Comparison of ENCODE assay signal across 7 cellular contexts in genomic region chr6:73520688-73521350, GRCh38. TPM values are rescaled to one million over a fixed set of nuclear protein-coding genes. Genes with fewer than 3 reads are reported as not detected.
DNase-seq lines count a peak whose midpoint lies in the region; ATAC-seq and TF ChIP-seq lines count a peak whose summit lies in the region.

TSS of gene EEF1A1 (minus strand) at chr6:73521032. CDS start at chr6:73520026, 1,006 bp downstream.

- peak within 1 kb of the TSS; percentile 58 for H3K4me3 ChIP-seq in hepatocyte

- H2AFZ ChIP-seq in hepatocyte, result peak within 1 kb of the TSS; percentile 38

- peaks cover 34% of the 10 kb centered on the region for H4K20me1 ChIP-seq in hepatocyte (ENCODE audit: insufficient read depth, poor library complexity, severe bottlenecking)

- peaks cover 29% of the 10 kb centered on the region for H3K79me2 ChIP-seq in hepatocyte

- H3K9me3 ChIP-seq in hepatocyte (ENCODE audit: low read depth), result no peaks in the 10 kb centered on the region

- ATAC-seq in GM18505 (IDR thresholded peaks at IDR 0.05; ENCODE audit: unreplicated experiment) (peak; percentile 64), HG02973 (IDR thresholded peaks at IDR 0.05; ENCODE audit: unreplicated experiment) (peak; percentile 57)

- peak; percentile 100 for TF ChIP-seq POLR2A in GM18505 (IDR thresholded peaks at IDR 0.05; ENCODE audit: borderline replicate concordance, extremely low read depth, insufficient read depth, insufficient read length)

- H3K9me2 ChIP-seq in hepatocyte (replicated peaks; ENCODE audit: insufficient read depth), result no peaks in the 10 kb centered on the region

- H3K27me3 ChIP-seq in hepatocyte, result no peaks in the 10 kb centered on the region

- H3K27ac ChIP-seq in hepatocyte, result peak within 1 kb of the TSS; percentile 99

- H3K4me1 ChIP-seq in hepatocyte (ENCODE audit: insufficient read depth), result peaks cover 22% of the 10 kb centered on the region

- H3K36me3 ChIP-seq in hepatocyte (replicated peaks; ENCODE audit: insufficient read depth, low read depth), result no peaks in the 10 kb centered on the region

- DNase-seq in NCI-H2029 treated with DMSO at 0.1 percent for 48 hours (lab: John Stamatoyannopoulos, UW) (peak; percentile 97), T1000 (lab: John Stamatoyannopoulos, UW) (peak; percentile 99), astrocyte of the hippocampus (ENCODE audit: low read depth, low spot score) (peak; percentile 100), hepatocyte (ENCODE audit: low spot score) (peak; percentile 100), retina (peak; percentile 98)

- TF ChIP-seq CTCF in hepatocyte (IDR thresholded peaks at IDR 0.05; ENCODE audit: poor library complexity), result no peak

- WGBS in hepatocyte (ENCODE audit: low lambda C conversion rate, missing lambda C conversion rate), result under 1% methylated on average over 52 of the region's 53 CpGs

- H3K4me2 ChIP-seq in hepatocyte, result peak within 1 kb of the TSS; percentile 77

RNA-seq across cellular contexts. Expression of gene EEF1A1, which starts in this region (rescaled TPM):
- total RNA-seq in hepatocyte, result 11,226 and 12,699 TPM in 2 replicates
- polyA plus RNA-seq in hepatocyte, result 2,468 and 2,627 TPM in 2 replicates

Comparison
In these comparisons a context has a peak if more than half of its experiments do, and no peak if none do; other contexts are left out.
1. Peak in every context shown above with its lines: DNase-seq, ATAC-seq, H3K4me3 ChIP-seq and H3K27ac ChIP-seq.